Comparison of ENCODE assay signal across 1 cellular context in the genomic region with DNA sequence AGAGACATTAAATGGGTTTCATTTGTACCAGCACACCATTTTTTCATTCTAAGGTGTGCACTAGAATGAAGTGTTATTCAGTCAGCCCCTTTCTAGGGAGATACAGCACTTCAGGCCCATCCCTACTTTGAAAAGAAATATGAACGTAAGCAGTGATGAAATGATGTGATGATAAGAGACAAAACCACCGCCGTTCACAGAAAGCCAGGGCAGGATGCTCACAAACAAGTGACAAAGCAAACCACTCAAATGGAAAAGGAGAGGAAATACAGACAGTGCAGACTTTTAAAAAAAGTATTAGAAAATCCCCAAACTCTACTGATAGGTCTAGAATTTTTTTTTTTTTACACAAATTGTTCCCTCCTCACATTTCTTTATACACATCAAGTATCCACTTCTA.
TF ChIP-seq lines count a peak whose summit lies in the region.

No MANE protein-coding gene starts in this region.

TF ChIP-seq in GM12878, 131 proteins besides CTCF, POLR2A, EP300 and RAD21 (continued from another document and continues in another):
- TF ChIP-seq NKRF (conservative IDR thresholded peaks at IDR 0.05) (no peak), KAT2A (conservative IDR thresholded peaks at IDR 0.05; ENCODE audit: control insufficient read depth, low read depth, low read length) (no peak), PBX3 (IDR thresholded peaks at IDR 0.05; ENCODE audit: insufficient replicate concordance, low read depth, low read length) (no peak), E4F1 (IDR thresholded peaks at IDR 0.05; ENCODE audit: borderline replicate concordance, partially characterized antibody) (no peak), PAX5 (IDR thresholded peaks at IDR 0.05; ENCODE audit: borderline replicate concordance, low read depth, low read length) (no peak), MXI1 (IDR thresholded peaks at IDR 0.05; ENCODE audit: low read depth, low read length) (0 out of 2 replicates have a peak, but pooled peaks have one; percentile 60), CHD4 (IDR thresholded peaks at IDR 0.05) (no peak), ZSCAN29 (IDR thresholded peaks at IDR 0.05) (no peak), RCOR1 (conservative IDR thresholded peaks at IDR 0.05; ENCODE audit: low read depth, low read length) (no peak), ZZZ3 (IDR thresholded peaks at IDR 0.05; ENCODE audit: control insufficient read depth, insufficient read length, low read depth) (no peak), SMARCA5 (IDR thresholded peaks at IDR 0.05) (no peak), MTA2 (IDR thresholded peaks at IDR 0.05; ENCODE audit: low read depth) (peak; percentile 51), ASH2L (IDR thresholded peaks at IDR 0.05; ENCODE audit: borderline replicate concordance, low read depth) (no peak), MEF2B (IDR thresholded peaks at IDR 0.05; ENCODE audit: partially characterized antibody, poor library complexity, severe bottlenecking) (no peak), TCF3 (IDR thresholded peaks at IDR 0.05; ENCODE audit: borderline replicate concordance, insufficient read depth, low read depth, low read length) (no peak), STAT1 (conservative IDR thresholded peaks at IDR 0.05) (no peak), PAX8 (IDR thresholded peaks at IDR 0.05) (no peak), ZNF274 (IDR thresholded peaks at IDR 0.05; ENCODE audit: insufficient read depth, insufficient read length) (no peak), GATAD2B (conservative IDR thresholded peaks at IDR 0.05; ENCODE audit: low read depth) (0 out of 2 replicates have a peak, but pooled peaks have one; percentile 19), BHLHE40 (IDR thresholded peaks at IDR 0.05; ENCODE audit: borderline replicate concordance in 1 of 2, low read depth in 2 of 2, low read length in 1 of 2) (no peak), IKZF1 (conservative IDR thresholded peaks at IDR 0.05) (peak; percentile 40; the same call in 1 of the 2 replicates), CBX5 (IDR thresholded peaks at IDR 0.05; ENCODE audit: low read depth) (no peak), NFXL1 (IDR thresholded peaks at IDR 0.05; ENCODE audit: borderline replicate concordance) (no peak), TAF1 (IDR thresholded peaks at IDR 0.05; ENCODE audit: borderline replicate concordance, low read depth, low read length) (no peak), NFIC (IDR thresholded peaks at IDR 0.05; ENCODE audit: low read depth, low read length) (peak; percentile 59), CREB1 (IDR thresholded peaks at IDR 0.05; ENCODE audit: low read depth) (peak; percentile 90), CUX1 (IDR thresholded peaks at IDR 0.05; ENCODE audit: insufficient replicate concordance, low read depth, low read length) (no peak), SP1 (IDR thresholded peaks at IDR 0.05; ENCODE audit: low read depth, low read length) (no peak), CEBPB (IDR thresholded peaks at IDR 0.05; ENCODE audit: borderline replicate concordance in 1 of 2, low read depth in 2 of 2, low read length in 2 of 2) (no peak), SPI1 (IDR thresholded peaks at IDR 0.05; ENCODE audit: borderline replicate concordance, insufficient read depth, low read depth, low read length) (no peak), ZNF24 (IDR thresholded peaks at IDR 0.05) (peak; percentile 90), SMC3 (IDR thresholded peaks at IDR 0.05; ENCODE audit: borderline replicate concordance, low read length) (no peak), RFX5 (IDR thresholded peaks at IDR 0.05; ENCODE audit: low read depth, low read length) (no peak), NR2C1 (IDR thresholded peaks at IDR 0.05) (no peak), SIX5 (IDR thresholded peaks at IDR 0.05; ENCODE audit: low read depth, low read length, severe bottlenecking) (no peak), CREM (IDR thresholded peaks at IDR 0.05; ENCODE audit: low read depth) (peak; percentile 53; the same call in 1 of the 2 replicates), SUPT20H (IDR thresholded peaks at IDR 0.05; ENCODE audit: borderline replicate concordance, control insufficient read depth, low read depth, low read length) (no peak), JUND (IDR thresholded peaks at IDR 0.05; ENCODE audit: low read depth, low read length) (no peak), E2F4 (IDR thresholded peaks at IDR 0.05; ENCODE audit: low read depth, low read length) (no peak)
- TF ChIP-seq, protein P1, sequence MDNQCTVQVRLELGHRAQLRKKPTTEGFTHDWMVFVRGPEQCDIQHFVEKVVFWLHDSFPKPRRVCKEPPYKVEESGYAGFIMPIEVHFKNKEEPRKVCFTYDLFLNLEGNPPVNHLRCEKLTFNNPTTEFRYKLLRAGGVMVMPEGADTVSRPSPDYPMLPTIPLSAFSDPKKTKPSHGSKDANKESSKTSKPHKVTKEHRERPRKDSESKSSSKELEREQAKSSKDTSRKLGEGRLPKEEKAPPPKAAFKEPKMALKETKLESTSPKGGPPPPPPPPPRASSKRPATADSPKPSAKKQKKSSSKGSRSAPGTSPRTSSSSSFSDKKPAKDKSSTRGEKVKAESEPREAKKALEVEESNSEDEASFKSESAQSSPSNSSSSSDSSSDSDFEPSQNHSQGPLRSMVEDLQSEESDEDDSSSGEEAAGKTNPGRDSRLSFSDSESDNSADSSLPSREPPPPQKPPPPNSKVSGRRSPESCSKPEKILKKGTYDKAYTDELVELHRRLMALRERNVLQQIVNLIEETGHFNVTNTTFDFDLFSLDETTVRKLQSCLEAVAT (IDR thresholded peaks at IDR 0.05) = 0 out of 2 replicates have a peak, but pooled peaks have one; percentile 43
- TF ChIP-seq, protein P2, sequence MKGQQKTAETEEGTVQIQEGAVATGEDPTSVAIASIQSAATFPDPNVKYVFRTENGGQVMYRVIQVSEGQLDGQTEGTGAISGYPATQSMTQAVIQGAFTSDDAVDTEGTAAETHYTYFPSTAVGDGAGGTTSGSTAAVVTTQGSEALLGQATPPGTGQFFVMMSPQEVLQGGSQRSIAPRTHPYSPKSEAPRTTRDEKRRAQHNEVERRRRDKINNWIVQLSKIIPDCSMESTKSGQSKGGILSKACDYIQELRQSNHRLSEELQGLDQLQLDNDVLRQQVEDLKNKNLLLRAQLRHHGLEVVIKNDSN (IDR thresholded peaks at IDR 0.05; ENCODE audit: borderline replicate concordance, extremely low read length, insufficient read depth, low read depth, low read length) = no peak
- TF ChIP-seq, protein P3, sequence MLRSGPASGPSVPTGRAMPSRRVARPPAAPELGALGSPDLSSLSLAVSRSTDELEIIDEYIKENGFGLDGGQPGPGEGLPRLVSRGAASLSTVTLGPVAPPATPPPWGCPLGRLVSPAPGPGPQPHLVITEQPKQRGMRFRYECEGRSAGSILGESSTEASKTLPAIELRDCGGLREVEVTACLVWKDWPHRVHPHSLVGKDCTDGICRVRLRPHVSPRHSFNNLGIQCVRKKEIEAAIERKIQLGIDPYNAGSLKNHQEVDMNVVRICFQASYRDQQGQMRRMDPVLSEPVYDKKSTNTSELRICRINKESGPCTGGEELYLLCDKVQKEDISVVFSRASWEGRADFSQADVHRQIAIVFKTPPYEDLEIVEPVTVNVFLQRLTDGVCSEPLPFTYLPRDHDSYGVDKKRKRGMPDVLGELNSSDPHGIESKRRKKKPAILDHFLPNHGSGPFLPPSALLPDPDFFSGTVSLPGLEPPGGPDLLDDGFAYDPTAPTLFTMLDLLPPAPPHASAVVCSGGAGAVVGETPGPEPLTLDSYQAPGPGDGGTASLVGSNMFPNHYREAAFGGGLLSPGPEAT (IDR thresholded peaks at IDR 0.05; ENCODE audit: low read depth) = no peak
